ENCODE assay signal across 28 cellular contexts in genomic region chr19:5178841-5179625, GRCh38.
A peak's percentile ranks its signal among the peaks of the same experiment; 100 is the strongest.
DNase-seq lines count a peak whose midpoint lies in the region; ATAC-seq, FAIRE-seq and TF ChIP-seq lines count a peak whose summit lies in the region.
"Had no signal": no experiment of that assay in that cellular context is flagged by ENCODE, and none has a peak within 500 bp of the region (broad histone marks: within the 10 kb centered on the region; RNA-seq: fewer than 3 reads in every experiment).

No MANE protein-coding gene starts in this region.

- no peak for ATAC-seq in A549
- ATAC-seq in WTC11 = no peak
- ATAC-seq: CD8-positive, alpha-beta T cell; Panc1 had no signal

- H3K27ac ChIP-seq in A549 = peak overlapping the region in 1 of 2 experiments; percentile 89; a peak in 3 of 6 replicates
- no peak overlapping the region for H3K27ac ChIP-seq in neural progenitor cell
- no peak overlapping the region for H3K27ac ChIP-seq in RWPE1
- H3K27ac ChIP-seq: C4-2B had no signal

- no peaks in the 10 kb centered on the region for H3K4me1 Mint-ChIP-seq in WTC11
- peaks cover 11% of the 10 kb centered on the region for H3K4me1 Mint-ChIP-seq in neural progenitor cell
- no peaks in the 10 kb centered on the region for H3K4me1 Mint-ChIP-seq in activated CD4-positive, alpha-beta memory T cell treated with anti-CD3 and anti-CD28 coated beads for 36 hours (ENCODE audit: low read depth)

- WGBS in A549 (ENCODE audit: missing lambda C conversion rate) = over 99% methylated on average over 13 of the region's 18 CpGs

- TF ChIP-seq POLR2A in A549 (IDR thresholded peaks at IDR 0.05; ENCODE audit: low read length) (no peak), H54 (IDR thresholded peaks at IDR 0.05; ENCODE audit: low read depth, low read length) (no peak)

- no peak overlapping the region for H3K4me2 ChIP-seq in A549
- no peak overlapping the region for H3K4me2 ChIP-seq in neural progenitor cell

- no peak for TF ChIP-seq EP300 in A549 (IDR thresholded peaks at IDR 0.05)

- H3K79me2 ChIP-seq in neural progenitor cell (ENCODE audit: low read depth) = no peaks in the 10 kb centered on the region

- H4K20me1 ChIP-seq in neural progenitor cell (ENCODE audit: low read depth) = no peaks in the 10 kb centered on the region

- H3K27ac Mint-ChIP-seq in WTC11 (no peak overlapping the region), neural progenitor cell (peak overlapping the region; percentile 81)
- H3K27ac Mint-ChIP-seq in activated CD4-positive, alpha-beta memory T cell treated with anti-CD3 and anti-CD28 coated beads for 36 hours = no peak overlapping the region
- H3K27ac Mint-ChIP-seq: CD8-positive, alpha-beta T cell; HFFc6 had no signal

- 0 out of 3 replicates have a peak, but pooled peaks cover 2% of the 10 kb centered on the region for H3K9me3 ChIP-seq in A549
- no peaks in the 10 kb centered on the region for H3K9me3 ChIP-seq in neural progenitor cell (ENCODE audit: low read depth)
- H3K9me3 ChIP-seq: Caco-2, HAP-1, MG63 had no signal

- H3K4me3 Mint-ChIP-seq in WTC11 = no peak overlapping the region
- no peak overlapping the region for H3K4me3 Mint-ChIP-seq in neural progenitor cell
- no peak overlapping the region for H3K4me3 Mint-ChIP-seq in activated CD4-positive, alpha-beta memory T cell treated with anti-CD3 and anti-CD28 coated beads for 36 hours
- H3K4me3 Mint-ChIP-seq: CD8-positive, alpha-beta T cell; HFFc6 had no signal

- H2AFZ ChIP-seq in neural progenitor cell (replicated peaks) = no peak overlapping the region

- no peak for TF ChIP-seq RAD21 in A549 (conservative IDR thresholded peaks at IDR 0.05 in 1 of 2, IDR thresholded peaks at IDR 0.05 in 1 of 2)

- H3K4me3 ChIP-seq in A549 (no peak overlapping the region), H7 (ENCODE audit: insufficient read depth, low read depth, low read length) (no peak overlapping the region), neural progenitor cell (no peak overlapping the region)
- H3K4me3 ChIP-seq: HAP-1, MG63 had no signal

- POLR2A ChIA-PET in A549 (lab: Yijun Ruan, JAX) = no interaction called here
- POLR2A ChIA-PET in WTC11 (lab: Charles Lee) = interaction anchor here (0.6 kb wide), 1 partner anchor 11 kb away, joined by 6 read pairs; no protein-coding TSS in a partner anchor
- POLR2A ChIA-PET in RWPE1 (lab: Yijun Ruan, JAX; ENCODE audit: low non-redundant PET) = no interaction called here
- POLR2A ChIA-PET in activated CD4-positive, alpha-beta memory T cell treated with anti-CD3 and anti-CD28 coated beads for 36 hours (lab: Charles Lee) = no interaction called here

- H3F3A ChIP-seq in neural progenitor cell (ENCODE audit: low read depth) = peaks cover 33% of the 10 kb centered on the region

- H3K27me3 Mint-ChIP-seq in WTC11 (ENCODE audit: low read depth) (peaks cover 7% of the 10 kb centered on the region), neural progenitor cell (ENCODE audit: insufficient read depth, low read depth) (peaks cover 5% of the 10 kb centered on the region)
- H3K27me3 Mint-ChIP-seq in activated CD4-positive, alpha-beta memory T cell treated with anti-CD3 and anti-CD28 coated beads for 36 hours = no peaks in the 10 kb centered on the region

- intact Hi-C loops in activated CD4-positive, alpha-beta memory T cell treated with anti-CD3 and anti-CD28 coated beads for 36 hours (cut with micrococcal nuclease) = no loop called here

- FAIRE-seq in A549 (lab: Jason Lieb, UNC) = no peak
- FAIRE-seq in H54 (lab: Jason Lieb, UNC) = no peak
- FAIRE-seq: A204.1, GM12891, GM19239, HTR-8/SVneo had no signal

- H3K36me3 ChIP-seq in H7 (replicated peaks; ENCODE audit: control insufficient read depth, insufficient read depth, low read length) (no peaks in the 10 kb centered on the region), neural progenitor cell (no peaks in the 10 kb centered on the region)
- H3K36me3 ChIP-seq: HAP-1, MG63 had no signal

- H3K27me3 ChIP-seq in H7 (ENCODE audit: control insufficient read depth, insufficient read depth, low read length) (no peaks in the 10 kb centered on the region), neural progenitor cell (no peaks in the 10 kb centered on the region)
- H3K27me3 ChIP-seq: MG63 had no signal

- DNase-seq in A549 (ENCODE audit: low read depth in 1 of 2, low spot score in 1 of 2) (no peak), H7 (peak; percentile 41), WTC11 (ENCODE audit: low spot score) (no peak), neural progenitor cell (ENCODE audit: low spot score) (no peak), RWPE1 (ENCODE audit: low spot score) (no peak), H54 (ENCODE audit: insufficient read length, low spot score) (no peak)
- no peak for DNase-seq in activated CD4-positive, alpha-beta memory T cell treated with anti-CD3 and anti-CD28 coated beads for 36 hours
- DNase-seq: AML-193; Caco-2; CD8-positive, alpha-beta T cell; DMS79 treated with DMSO at 0.1 percent for 48 hours; GF-D8; HFFc6; KG1; MG63; NCI-H1436 treated with DMSO at 0.1 percent for 48 hours; NCI-H187 treated with DMSO at 0.1 percent for 48 hours; NCI-H2107; NCI-H82; SHP77 treated with DMSO at 0.1 percent for 48 hours; T-helper 1 cell had no signal

- TF ChIP-seq CTCF in A549 (IDR thresholded peaks at IDR 0.05) (no peak), WTC11 (IDR thresholded peaks at IDR 0.05) (no peak), neural progenitor cell (IDR thresholded peaks at IDR 0.05) (no peak), RWPE1 (conservative IDR thresholded peaks at IDR 0.05; ENCODE audit: low read depth) (no peak)

- no peaks in the 10 kb centered on the region for H3K36me3 Mint-ChIP-seq in WTC11
- H3K36me3 Mint-ChIP-seq in neural progenitor cell = no peaks in the 10 kb centered on the region
- H3K36me3 Mint-ChIP-seq in activated CD4-positive, alpha-beta memory T cell treated with anti-CD3 and anti-CD28 coated beads for 36 hours = no peaks in the 10 kb centered on the region
- H3K36me3 Mint-ChIP-seq: CD8-positive, alpha-beta T cell had no signal

- H3K9me3 Mint-ChIP-seq in WTC11 = no peaks in the 10 kb centered on the region
- no peaks in the 10 kb centered on the region for H3K9me3 Mint-ChIP-seq in neural progenitor cell
- H3K9me3 Mint-ChIP-seq in activated CD4-positive, alpha-beta memory T cell treated with anti-CD3 and anti-CD28 coated beads for 36 hours = no peaks in the 10 kb centered on the region
- H3K9me3 Mint-ChIP-seq: CD8-positive, alpha-beta T cell; HFFc6 had no signal

- H3K4me1 ChIP-seq in A549 (peaks cover 21% of the 10 kb centered on the region), neural progenitor cell (peaks cover 21% of the 10 kb centered on the region)
- H3K4me1 ChIP-seq: Caco-2, HAP-1 had no signal

- CTCF ChIA-PET in A549 (lab: Yijun Ruan, JAX) (interaction anchor here (0.7 to 1.2 kb wide), 3 partner anchors 8 to 131 kb away, joined by 3 read pairs; no protein-coding TSS in a partner anchor), WTC11 (lab: Charles Lee) (interaction anchor here (0.5 to 1.3 kb wide), 7 partner anchors 25 to 199 kb away, joined by 3 to 6 read pairs (median 3); no protein-coding TSS in a partner anchor), RWPE1 (lab: Yijun Ruan, JAX) (no interaction called here)
- CTCF ChIA-PET in activated CD4-positive, alpha-beta memory T cell treated with anti-CD3 and anti-CD28 coated beads for 36 hours (lab: Charles Lee) = interaction anchor here (0.6 to 1.4 kb wide), 2 partner anchors 8 to 144 kb away, joined by 4 to 5 read pairs; no protein-coding TSS in a partner anchor

- no peak overlapping the region for H3K9ac ChIP-seq in neural progenitor cell

TF ChIP-seq in A549, 52 proteins besides CTCF, POLR2A, EP300 and RAD21 (continues in another document):
- TF ChIP-seq ZFP36 (IDR thresholded peaks at IDR 0.05; ENCODE audit: borderline replicate concordance, partially characterized antibody) (peak; percentile 81), HES2 (IDR thresholded peaks at IDR 0.05) (no peak), RNF2 (IDR thresholded peaks at IDR 0.05; ENCODE audit: borderline replicate concordance, low read depth) (no peak), HMGXB4 (CRISPR knock-in tag; IDR thresholded peaks at IDR 0.05; ENCODE audit: borderline replicate concordance) (no peak)

TF ChIP-seq in WTC11, 78 proteins besides CTCF, POLR2A, EP300 and RAD21:
- TF ChIP-seq USF2 (CRISPR knock-in tag; IDR thresholded peaks at IDR 0.05) (no peak), ZNF121 (CRISPR knock-in tag; IDR thresholded peaks at IDR 0.05) (0 out of 2 replicates have a peak, but pooled peaks have one; percentile 18)
